In genomic region chr12:106051853-106052531, GRCh38 we compare ENCODE assay signal across 24 cellular contexts.
DNase-seq lines count a peak whose midpoint lies in the region; ATAC-seq, FAIRE-seq and TF ChIP-seq lines count a peak whose summit lies in the region.
"Had no signal": no experiment of that assay in that cellular context is flagged by ENCODE, and none has a peak within 500 bp of the region (broad histone marks: within the 10 kb centered on the region; RNA-seq: fewer than 3 reads in every experiment).

No MANE protein-coding gene starts in this region.

- H3K36me3 ChIP-seq in small intestine (ENCODE audit: control insufficient read depth in 2 of 2, insufficient read depth in 2 of 2, low read length in 2 of 2), result no peaks in the 10 kb centered on the region
- H3K36me3 ChIP-seq: ovary, WERI-Rb-1 had no signal

- no peak overlapping the region for H3K27ac ChIP-seq in small intestine (ENCODE audit: low read depth in 1 of 2, low read length in 1 of 2)
- H3K27ac ChIP-seq: ovary, WERI-Rb-1 had no signal

- no peak overlapping the region for H3K4me3 ChIP-seq in small intestine (ENCODE audit: low read depth in 1 of 2, low read length in 2 of 2)
- H3K4me3 ChIP-seq: ovary had no signal

- ATAC-seq in GM19397 (IDR thresholded peaks at IDR 0.05; ENCODE audit: unreplicated experiment), result no peak
- ATAC-seq: left lobe of liver; natural killer cell treated with Interleukin-12 subunit alpha and Interleukin-12 subunit beta and Interleukin-15 and Interleukin-18, amount 100 ng/mL, for 72 hours; right cardiac atrium had no signal

- peaks cover 0 to 2% of the 10 kb centered on the region in 2 donors for H3K27me3 ChIP-seq in small intestine (ENCODE audit: control insufficient read depth in 2 of 2, insufficient read depth in 2 of 2, low read length in 2 of 2)
- H3K27me3 ChIP-seq: ovary had no signal

- H3K4me3 Mint-ChIP-seq in neural crest cell, result no peak overlapping the region
- H3K4me3 Mint-ChIP-seq: activated CD4-positive, alpha-beta T cell treated with anti-CD3 and anti-CD28 coated beads, Interleukin-2, amount 10 ng/mL, durations not matched to agents 7 days and 5 days; activated naive CD4-positive, alpha-beta T cell treated with anti-CD3 and anti-CD28 coated beads, Interleukin-2, amount 50 U/mL, for 24 hours; activated T-helper 1 cell treated with anti-CD3 and anti-CD28 coated beads, Interleukin-12 subunit alpha, Interleukin-12 subunit beta, Interleukin-2, Interleukin-4 antibody, amounts not matched to agents 30 ng/mL and 10 ng/mL and 1 ng/mL, durations not matched to agents 14 hours and 24 hours and 36 hours; CD4-positive, CD25-positive, alpha-beta regulatory T cell; natural killer cell treated with Interleukin-12 subunit alpha and Interleukin-12 subunit beta and Interleukin-15 and Interleukin-18, amount 100 ng/mL, for 72 hours had no signal

- H3K9me3 Mint-ChIP-seq in neural crest cell, result peaks cover 10% of the 10 kb centered on the region

- H3K4me1 Mint-ChIP-seq in neural crest cell, result peaks cover 23% of the 10 kb centered on the region
- H3K4me1 Mint-ChIP-seq: activated CD4-positive, alpha-beta T cell treated with anti-CD3 and anti-CD28 coated beads, Interleukin-2, amount 10 ng/mL, durations not matched to agents 7 days and 5 days; activated naive CD4-positive, alpha-beta T cell treated with anti-CD3 and anti-CD28 coated beads, Interleukin-2, amount 50 U/mL, for 24 hours; CD4-positive, CD25-positive, alpha-beta regulatory T cell had no signal

- peak overlapping the region; percentile 23 for H3K27ac Mint-ChIP-seq in neural crest cell (ENCODE audit: unreplicated experiment)
- H3K27ac Mint-ChIP-seq: activated CD4-positive, alpha-beta T cell treated with anti-CD3 and anti-CD28 coated beads, Interleukin-2, amount 10 ng/mL, durations not matched to agents 7 days and 5 days; activated naive CD4-positive, alpha-beta T cell treated with anti-CD3 and anti-CD28 coated beads, Interleukin-2, amount 50 U/mL, for 24 hours; activated T-helper 1 cell treated with anti-CD3 and anti-CD28 coated beads, Interleukin-12 subunit alpha, Interleukin-12 subunit beta, Interleukin-2, Interleukin-4 antibody, amounts not matched to agents 30 ng/mL and 10 ng/mL and 1 ng/mL, durations not matched to agents 14 hours and 24 hours and 36 hours; CD4-positive, CD25-positive, alpha-beta regulatory T cell; natural killer cell treated with Interleukin-12 subunit alpha and Interleukin-12 subunit beta and Interleukin-15 and Interleukin-18, amount 100 ng/mL, for 72 hours had no signal

- H3K9me3 ChIP-seq in small intestine (ENCODE audit: control insufficient read depth, low read depth), result no peaks in the 10 kb centered on the region
- H3K9me3 ChIP-seq: ovary had no signal

- DNase-seq in Daoy (ENCODE audit: low read depth) (peak; percentile 28), M059J (ENCODE audit: low read depth) (peak; percentile 48), dedifferentiated amniotic fluid mesenchymal stem cell (ENCODE audit: extremely low spot score) (peak; percentile 38), neural crest cell (ENCODE audit: low read depth, low spot score) (no peak), small intestine (no peak), NCI-H2107 (lab: John Stamatoyannopoulos, UW) (no peak)
- DNase-seq: activated CD4-positive, alpha-beta T cell treated with anti-CD3 and anti-CD28 coated beads, Interleukin-2, amount 10 ng/mL, durations not matched to agents 7 days and 5 days; anterior cingulate cortex; caudate nucleus; CD4-positive, CD25-positive, alpha-beta regulatory T cell; DMS 273 treated with DMSO at 0.1 percent for 48 hours; MV-4-11; NCI-H1694 treated with DMSO at 0.1 percent for 48 hours; NCI-H446; ovary; right cardiac atrium; stimulated activated CD4-positive, alpha-beta T cell treated with anti-CD3 and anti-CD28 coated beads, Interleukin-4, amount 100 ng/mL, for 4 hours; stimulated activated naive CD4-positive, alpha-beta T cell treated with Interleukin-2 at 50 U/mL for 16 hours; WERI-Rb-1 had no signal

- TF ChIP-seq CTCF in neural crest cell (conservative IDR thresholded peaks at IDR 0.05), result no peak

- H3K27me3 Mint-ChIP-seq in neural crest cell (ENCODE audit: low read depth), result no peaks in the 10 kb centered on the region

- H3K36me3 Mint-ChIP-seq in neural crest cell (ENCODE audit: low read depth), result peaks cover 17% of the 10 kb centered on the region
- H3K36me3 Mint-ChIP-seq: activated naive CD4-positive, alpha-beta T cell treated with anti-CD3 and anti-CD28 coated beads, Interleukin-2, amount 50 U/mL, for 24 hours; CD4-positive, CD25-positive, alpha-beta regulatory T cell had no signal

- FAIRE-seq in small intestine (lab: Jason Lieb, UNC), result no peak

- no peaks in the 10 kb centered on the region for H3K4me1 ChIP-seq in small intestine (ENCODE audit: control insufficient read depth in 2 of 2, insufficient read depth in 1 of 2, low read depth in 1 of 2, low read length in 1 of 2)

- WGBS in small intestine, 3 donors, result 68 to 76% (median 69%) methylated on average over 6 of the region's 6 CpGs

Comparison
In these comparisons a context has a peak if more than half of its experiments do, and no peak if none do; other contexts are left out.
1. DNase-seq: peak in Daoy (single experiment), M059J (single experiment) and dedifferentiated amniotic fluid mesenchymal stem cell (single experiment); none in neural crest cell (single experiment), small intestine (single experiment) and NCI-H2107 (single experiment).